Comparison of ENCODE assay signal across 15 cellular contexts in genomic region chr1:152308758-152309157, GRCh38. TPM values are rescaled to one million over a fixed set of nuclear protein-coding genes. Genes with fewer than 3 reads are reported as not detected.
"Had no signal": no experiment of that assay in that cellular context is flagged by ENCODE, and none has a peak within 500 bp of the region (broad histone marks: within the 10 kb centered on the region; RNA-seq: fewer than 3 reads in every experiment).

No MANE protein-coding gene starts in this region.

RNA-seq across cellular contexts. Expression of gene FLG, which starts 16.3 kb away (rescaled TPM):
- total RNA-seq: gastrocnemius medialis, left colon, left lobe of liver, left ventricle myocardium inferior, lower lobe of right lung, lung microvascular endothelial cell, mesenteric fat pad, mesothelial cell of epicardium, mucosa of descending colon had no signal

RNA-seq across cellular contexts. Expression of gene FLG2, which starts 51.0 kb away (rescaled TPM):
- total RNA-seq: cerebellum, dermis blood vessel endothelial cell, esophagus mucosa, gastrocnemius medialis, glomerular endothelial cell, heart right ventricle, left colon, left lobe of liver, left ventricle myocardium inferior, lower lobe of right lung, lung microvascular endothelial cell, mesenteric fat pad, mesothelial cell of epicardium, mucosa of descending colon, myocyte had no signal
- polyA plus RNA-seq: heart right ventricle had no signal
